7 cellular contexts compared by ENCODE assay signal in the genomic region with DNA sequence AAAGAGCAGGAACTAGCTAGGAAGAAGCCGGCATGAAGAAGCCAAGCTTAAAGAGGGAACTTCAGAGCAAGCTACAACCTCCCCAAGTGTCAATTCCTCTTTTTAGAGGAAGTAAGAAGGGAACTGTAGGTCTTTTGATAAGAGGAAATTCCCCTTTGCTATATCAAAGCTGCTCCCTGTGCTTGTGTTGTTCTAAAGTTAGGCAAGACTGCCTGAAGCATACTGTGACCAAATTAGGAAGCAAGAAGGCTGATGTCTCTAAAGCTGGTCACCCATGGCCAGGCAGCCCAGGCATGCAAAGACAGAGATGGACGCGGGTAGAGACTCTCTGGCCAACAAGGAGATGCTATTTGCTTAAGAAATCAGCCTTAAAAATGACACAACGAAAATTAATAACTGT.
DNase-seq lines count a peak whose midpoint lies in the region; ATAC-seq, FAIRE-seq and TF ChIP-seq lines count a peak whose summit lies in the region.

No MANE protein-coding gene starts in this region.

- no peaks in the 10 kb centered on the region for H3K9me3 ChIP-seq in duodenal mucosa (ENCODE audit: control insufficient read depth in 1 of 2, low read length in 2 of 2)

- DNase-seq in GM18507 (ENCODE audit: extremely low spot score, insufficient read length, low read depth) (peak; percentile 38), OCI-M1 (lab: John Stamatoyannopoulos, UW) (peak; percentile 93), myocyte (ENCODE audit: low read depth) (peak; percentile 89), NCI-H1048 (lab: John Stamatoyannopoulos, UW) (no peak), D721Med (ENCODE audit: insufficient read length, low spot score) (no peak)

- H3K4me3 ChIP-seq in duodenal mucosa (ENCODE audit: low read depth in 1 of 2, low read length in 2 of 2): no peak overlapping the region

- H3K27ac ChIP-seq in duodenal mucosa (ENCODE audit: low read depth, low read length): peak overlapping the region; percentile 60

- peak overlapping the region in 1 of 2 donors; percentile 27 for H3K9ac ChIP-seq in duodenal mucosa (ENCODE audit: low read depth in 1 of 2, low read length in 2 of 2)

- ATAC-seq in HG02588 (IDR thresholded peaks at IDR 0.05; ENCODE audit: unreplicated experiment): peak; percentile 44

- FAIRE-seq in GM18507 (lab: Jason Lieb, UNC) (peak; percentile 95), D721Med (lab: Jason Lieb, UNC) (no peak)

- TF ChIP-seq CTCF in D721Med (IDR thresholded peaks at IDR 0.05; ENCODE audit: insufficient read depth, missing control alignments): no peak

- H3K27me3 ChIP-seq in duodenal mucosa (ENCODE audit: control insufficient read depth in 1 of 2, insufficient read depth in 2 of 2, low read length in 2 of 2): no peaks in the 10 kb centered on the region

- peaks cover 0 to 7% of the 10 kb centered on the region in 2 donors for H3K36me3 ChIP-seq in duodenal mucosa (ENCODE audit: control insufficient read depth in 1 of 2, insufficient read depth in 2 of 2, low read length in 2 of 2)

- H3K4me1 ChIP-seq in duodenal mucosa (ENCODE audit: control insufficient read depth in 1 of 2, insufficient read depth in 2 of 2, low read length in 2 of 2): peaks cover 59 to 62% of the 10 kb centered on the region in 2 donors

Comparison
In these comparisons a context has a peak if more than half of its experiments do, and no peak if none do; other contexts are left out.
1. DNase-seq: peak in GM18507 (single experiment), OCI-M1 (single experiment) and myocyte (single experiment); none in NCI-H1048 (single experiment) and D721Med (single experiment).